Comparison of ENCODE assay signal across 1 cellular context in genomic region chr4:73707918-73708577, GRCh38.
TF ChIP-seq lines count a peak whose summit lies in the region.

No MANE protein-coding gene starts in this region.

TF ChIP-seq in HepG2, 621 proteins besides CTCF, POLR2A, EP300 and RAD21 (continued from another document):
- TF ChIP-seq ARID5B (CRISPR knock-in tag; IDR thresholded peaks at IDR 0.05) (no peak), LCORL (IDR thresholded peaks at IDR 0.05) (no peak), LCORL (CRISPR knock-in tag; IDR thresholded peaks at IDR 0.05) (no peak), ZNF282 (IDR thresholded peaks at IDR 0.05; ENCODE audit: partially characterized antibody) (no peak), FOXM1 (CRISPR knock-in tag; IDR thresholded peaks at IDR 0.05) (no peak)
